In the genomic region with DNA sequence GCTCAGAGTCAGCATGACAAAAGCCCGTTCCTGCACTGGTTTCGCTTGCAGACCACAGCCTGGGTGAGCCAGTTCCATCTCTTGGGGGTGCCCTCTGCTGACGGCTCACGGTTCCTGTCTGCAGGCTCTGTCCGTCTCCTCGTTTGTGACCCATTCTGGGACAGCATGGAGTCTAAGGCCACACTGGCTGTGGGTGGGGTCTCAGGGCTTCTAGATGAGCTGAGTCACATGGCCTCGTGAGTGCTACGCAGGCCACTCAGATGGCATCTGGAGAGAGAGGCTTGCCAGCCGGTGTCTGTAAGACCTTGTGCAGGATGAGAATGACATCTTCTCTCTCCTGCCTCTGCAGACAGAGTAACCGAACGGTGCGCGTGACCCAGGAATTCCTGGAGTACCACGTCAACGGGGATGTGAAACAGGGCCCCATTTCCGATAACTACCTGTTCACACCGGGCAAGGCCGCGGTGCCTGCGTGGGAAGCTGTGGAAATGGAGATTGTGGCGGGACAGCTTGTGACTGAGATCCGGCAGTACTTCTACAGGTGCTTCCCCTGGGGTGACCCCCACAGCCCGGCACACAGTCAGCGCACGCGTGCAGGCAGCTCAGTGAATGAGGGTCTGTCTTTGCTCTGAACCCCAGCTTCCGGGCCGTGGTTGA, we compare ENCODE assay signal across 15 cellular contexts. TPM values are rescaled to one million over a fixed set of nuclear protein-coding genes. Genes with fewer than 3 reads are reported as not detected.
A peak's percentile ranks its signal among the peaks of the same experiment; 100 is the strongest.
DNase-seq lines count a peak whose midpoint lies in the region; ATAC-seq, FAIRE-seq and TF ChIP-seq lines count a peak whose summit lies in the region.
"Had no signal": no experiment of that assay in that cellular context is flagged by ENCODE, and none has a peak within 500 bp of the region (broad histone marks: within the 10 kb centered on the region; RNA-seq: fewer than 3 reads in every experiment).

No MANE protein-coding gene starts in this region.

- H3K4me1 ChIP-seq in K562 (replicated peaks in 1 of 2; ENCODE audit: control insufficient read depth in 2 of 2, insufficient read depth in 2 of 2, low read length in 2 of 2), result peaks cover 0 to under 1% of the 10 kb centered on the region in 2 experiments; a peak in 1 of 5 replicates
- H3K4me1 ChIP-seq: lower lobe of right lung had no signal

- TF ChIP-seq RAD21 in K562 (CRISPR knock-in tag; conservative IDR thresholded peaks at IDR 0.05 in 1 of 2, IDR thresholded peaks at IDR 0.05 in 1 of 2), result no peak

- H3K4me2 ChIP-seq in K562 (ENCODE audit: insufficient read depth, low read length), result no peak overlapping the region

- no peak for FAIRE-seq in K562 (lab: Jason Lieb, UNC)

- no peak overlapping the region for H3K4me3 ChIP-seq in K562
- H3K4me3 ChIP-seq: lower lobe of right lung, MG63 had no signal

- H3K27ac ChIP-seq in K562 (ENCODE audit: extremely low read depth, low read depth, low read length), result no peak overlapping the region
- H3K27ac ChIP-seq: HL-60, lower lobe of right lung, RWPE1 had no signal

- intact Hi-C loops in Right ventricle myocardium superior (cut with DNase I) (no loop called here), cardiac septum (cut with DNase I) (no loop called here), K562 (cut with micrococcal nuclease) (no loop called here)

- TF ChIP-seq POLR2A in K562 (conservative IDR thresholded peaks at IDR 0.05), result no peak

- H4K20me1 ChIP-seq in K562 (replicated peaks; ENCODE audit: control insufficient read depth, insufficient read depth, low read length), result 0 out of 2 replicates have a peak, but pooled peaks cover 4% of the 10 kb centered on the region

- 79% methylated on average over 24 of the region's 28 CpGs for whole genome bisulfite sequencing in K562 (ENCODE audit: insufficient coverage, low coverage, missing lambda C conversion rate)

- no peaks in the 10 kb centered on the region for H3K9me1 ChIP-seq in K562 (ENCODE audit: control insufficient read depth, insufficient read depth, low read length)

- peak overlapping the region in 1 of 2 experiments; percentile 65; a peak in 2 of 4 replicates for H3K9ac ChIP-seq in K562 (ENCODE audit: insufficient read depth in 1 of 2, low read depth in 2 of 2, low read length in 2 of 2)

- no TSS peak for BruUV-seq in K562 (replicated peaks; lab: Mats Ljungman, UMichigan)

- no peak overlapping the region for H2AFZ ChIP-seq in K562 (ENCODE audit: low read depth, low read length)

- CTCF ChIA-PET in K562 (lab: Yijun Ruan, JAX; ENCODE audit: low intra/inter-chr PET ratio), result no interaction called here

- POLR2A ChIA-PET in K562 (lab: Yijun Ruan, JAX), result interaction anchor here (0.6 to 1.0 kb wide), 3 partner anchors 65 to 313 kb away, joined by 3 read pairs; a partner anchor contains a TSS

- DNase-seq in Right ventricle myocardium superior (no peak), cardiac septum (ENCODE audit: low spot score) (no peak), K562 (ENCODE audit: extremely low read depth in 1 of 4, low spot score in 3 of 4) (peak in 2 of 4 experiments; percentile 28), iPS-NIHi7 (ENCODE audit: extremely low spot score) (peak; percentile 43), superior temporal gyrus (ENCODE audit: extremely low spot score) (peak; percentile 30), HuH-7.5 (ENCODE audit: low spot score) (no peak), NCI-H748 (lab: John Stamatoyannopoulos, UW; ENCODE audit: unreplicated experiment) (no peak)
- DNase-seq in stimulated activated CD4-positive, alpha-beta T cell treated with anti-CD3 and anti-CD28 coated beads, Interleukin-1b, Interleukin-23, amount 100 ng/mL, for 48 hours, result no peak
- DNase-seq: effector CD8-positive, alpha-beta T cell; lower lobe of right lung; MG63; NCI-H226; T1000 had no signal

- H3K27me3 ChIP-seq in K562 (ENCODE audit: control insufficient read depth in 2 of 2, insufficient read depth in 2 of 2, low read length in 2 of 2), result no peaks in the 10 kb centered on the region; a peak in 1 of 5 replicates
- H3K27me3 ChIP-seq: MG63 had no signal

- no peaks in the 10 kb centered on the region for H3K79me2 ChIP-seq in K562 (ENCODE audit: control insufficient read depth, insufficient read depth, low read length)

- ATAC-seq in Right ventricle myocardium superior (ENCODE audit: poor library complexity), result peak; percentile 65
- peak; percentile 65 for ATAC-seq in K562
- ATAC-seq: lower lobe of right lung had no signal

- TF ChIP-seq EP300 in K562 (IDR thresholded peaks at IDR 0.05; ENCODE audit: low read length), result no peak

- peaks cover 3% of the 10 kb centered on the region; the same call in 1 of the 3 replicates for H3K36me3 ChIP-seq in K562 (ENCODE audit: control insufficient read depth, insufficient read depth, low read length)
- H3K36me3 ChIP-seq: MG63 had no signal

- TF ChIP-seq CTCF in K562 (IDR thresholded peaks at IDR 0.05 in 2 of 3, conservative IDR thresholded peaks at IDR 0.05 in 1 of 3; ENCODE audit: insufficient read depth in 2 of 3, low read depth in 1 of 3, low read length in 3 of 3), result peak; percentile 22 to 30 (median 26); a peak in 3 of 6 replicates

- in situ Hi-C loops in K562 (cut with MboI), result no loop called here

- no peaks in the 10 kb centered on the region for H3K9me3 ChIP-seq in K562 (replicated peaks; ENCODE audit: control insufficient read depth, insufficient read depth, low read depth, low read length)
- H3K9me3 ChIP-seq: MG63 had no signal

TF ChIP-seq in K562, 482 proteins besides CTCF, POLR2A, EP300 and RAD21 (continues in another document):
- TF ChIP-seq ZNF584 (CRISPR knock-in tag; IDR thresholded peaks at IDR 0.05; ENCODE audit: low read depth) (no peak), CHD2 (IDR thresholded peaks at IDR 0.05; ENCODE audit: low read depth, low read length) (no peak), HDGF (IDR thresholded peaks at IDR 0.05) (no peak)
- TF ChIP-seq, protein P1, sequence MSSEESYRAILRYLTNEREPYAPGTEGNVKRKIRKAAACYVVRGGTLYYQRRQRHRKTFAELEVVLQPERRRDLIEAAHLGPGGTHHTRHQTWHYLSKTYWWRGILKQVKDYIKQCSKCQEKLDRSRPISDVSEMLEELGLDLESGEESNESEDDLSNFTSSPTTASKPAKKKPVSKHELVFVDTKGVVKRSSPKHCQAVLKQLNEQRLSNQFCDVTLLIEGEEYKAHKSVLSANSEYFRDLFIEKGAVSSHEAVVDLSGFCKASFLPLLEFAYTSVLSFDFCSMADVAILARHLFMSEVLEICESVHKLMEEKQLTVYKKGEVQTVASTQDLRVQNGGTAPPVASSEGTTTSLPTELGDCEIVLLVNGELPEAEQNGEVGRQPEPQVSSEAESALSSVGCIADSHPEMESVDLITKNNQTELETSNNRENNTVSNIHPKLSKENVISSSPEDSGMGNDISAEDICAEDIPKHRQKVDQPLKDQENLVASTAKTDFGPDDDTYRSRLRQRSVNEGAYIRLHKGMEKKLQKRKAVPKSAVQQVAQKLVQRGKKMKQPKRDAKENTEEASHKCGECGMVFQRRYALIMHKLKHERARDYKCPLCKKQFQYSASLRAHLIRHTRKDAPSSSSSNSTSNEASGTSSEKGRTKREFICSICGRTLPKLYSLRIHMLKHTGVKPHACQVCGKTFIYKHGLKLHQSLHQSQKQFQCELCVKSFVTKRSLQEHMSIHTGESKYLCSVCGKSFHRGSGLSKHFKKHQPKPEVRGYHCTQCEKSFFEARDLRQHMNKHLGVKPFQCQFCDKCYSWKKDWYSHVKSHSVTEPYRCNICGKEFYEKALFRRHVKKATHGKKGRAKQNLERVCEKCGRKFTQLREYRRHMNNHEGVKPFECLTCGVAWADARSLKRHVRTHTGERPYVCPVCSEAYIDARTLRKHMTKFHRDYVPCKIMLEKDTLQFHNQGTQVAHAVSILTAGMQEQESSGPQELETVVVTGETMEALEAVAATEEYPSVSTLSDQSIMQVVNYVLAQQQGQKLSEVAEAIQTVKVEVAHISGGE (CRISPR knock-in tag; IDR thresholded peaks at IDR 0.05), result no peak

RNA-seq across cellular contexts. Expression of a gene that starts 31.6 kb away (rescaled TPM):
- total RNA-seq in Right ventricle myocardium superior (219 TPM), cardiac septum (262 TPM), K562 (2014; rRNA removed) (147 and 234 TPM in 2 replicates), K562 (2014; rRNA removed; fragmentation: Illumina TruSeq; extraction: Trizol) (151 and 173 TPM in 2 replicates), K562 (2015; rRNA removed; fragmentation: Illumina TruSeq; extraction: Trizol) (163 and 171 TPM in 2 replicates), K562 (2021) (257 and 270 TPM in 2 replicates)
- 15.5 and 27.2 TPM in 2 replicates for total RNA-seq in K562 (2011; cell fraction: chromatin; rRNA removed; ENCODE audit: low replicate concordance)
- 14.7 and 15.3 TPM in 2 replicates for total RNA-seq in K562 (2011; cell fraction: nucleolus; rRNA removed)
- total RNA-seq in K562 (2011; cell fraction: nucleoplasm; rRNA removed), result 23.0 and 24.2 TPM in 2 replicates
- polyA plus RNA-seq in K562 (2011; rRNA removed) (123 and 143 TPM in 2 replicates), K562 (2014; fragmentation: Illumina TruSeq; extraction: Trizol) (185 and 221 TPM in 2 replicates), K562 (2014; fragmentation: Nextera tagmentation; extraction: Ambion mirVana) (10 to 100 TPM; 46.0 to 59.9 TPM), K562 (2014; rRNA removed) (251 and 255 TPM in 2 replicates)
- polyA plus RNA-seq in K562 (2011; cell fraction: cytosol; rRNA removed), result 93.5 and 146 TPM in 2 replicates
- 74.4 and 83.5 TPM in 2 replicates for polyA plus RNA-seq in K562 (2011; cell fraction: nucleus; rRNA removed)
- 285 and 344 TPM in 2 replicates for polyA plus RNA-seq in K562 (2012)
- 49.7 and 58.2 TPM in 2 replicates for polyA minus RNA-seq in K562 (2011; rRNA and poly(A)+ RNA removed)
- polyA minus RNA-seq in K562 (2011; cell fraction: cytosol; rRNA and poly(A)+ RNA removed), result 37.6 and 63.5 TPM in 2 replicates
- 13.9 and 29.2 TPM in 2 replicates for polyA minus RNA-seq in K562 (2011; cell fraction: nucleus; rRNA and poly(A)+ RNA removed)

RNA-seq across cellular contexts. Expression of a gene that starts 33.9 kb away (rescaled TPM):
- total RNA-seq in Right ventricle myocardium superior (17.3 TPM), cardiac septum (18.6 TPM), K562 (2014; rRNA removed) (5.3 and 6.0 TPM in 2 replicates), K562 (2014; rRNA removed; fragmentation: Illumina TruSeq; extraction: Trizol) (1.7 TPM in 2 replicates), K562 (2015; rRNA removed; fragmentation: Illumina TruSeq; extraction: Trizol) (3.8 and 4.1 TPM in 2 replicates), K562 (2021) (8.5 and 8.8 TPM in 2 replicates)
- total RNA-seq in K562 (2011; cell fraction: chromatin; rRNA removed; ENCODE audit: low replicate concordance), result 7.7 and 16.2 TPM in 2 replicates
- total RNA-seq in K562 (2011; cell fraction: nucleolus; rRNA removed), result 17.6 and 18.3 TPM in 2 replicates
- total RNA-seq in K562 (2011; cell fraction: nucleoplasm; rRNA removed), result 12.6 TPM in 2 replicates
- polyA plus RNA-seq in K562 (2011; rRNA removed) (2.5 and 3.7 TPM in 2 replicates), K562 (2014; fragmentation: Illumina TruSeq; extraction: Trizol) (3.7 and 4.8 TPM in 2 replicates), K562 (2014; fragmentation: Nextera tagmentation; extraction: Ambion mirVana) (under 1 TPM; 0.21 to 0.27 TPM), K562 (2014; rRNA removed) (4.2 and 4.9 TPM in 2 replicates)
- 3.8 and 8.3 TPM in 2 replicates for polyA plus RNA-seq in K562 (2011; cell fraction: cytosol; rRNA removed)
- polyA plus RNA-seq in K562 (2011; cell fraction: nucleus; rRNA removed), result 8.0 and 12.5 TPM in 2 replicates
- 5.9 and 18.3 TPM in 2 replicates for polyA plus RNA-seq in K562 (2012)
- 2.5 and 3.6 TPM in 2 replicates for polyA minus RNA-seq in K562 (2011; rRNA and poly(A)+ RNA removed)
- polyA minus RNA-seq in K562 (2011; cell fraction: cytosol; rRNA and poly(A)+ RNA removed), result 6.9 and 13.0 TPM in 2 replicates
- 5.7 and 6.0 TPM in 2 replicates for polyA minus RNA-seq in K562 (2011; cell fraction: nucleus; rRNA and poly(A)+ RNA removed)

Comparison
In these comparisons a context has a peak if more than half of its experiments do, and no peak if none do; other contexts are left out.
1. DNase-seq: peak in iPS-NIHi7 (single experiment) and superior temporal gyrus (single experiment); none in Right ventricle myocardium superior (single experiment), cardiac septum (single experiment), stimulated activated CD4-positive, alpha-beta T cell treated with anti-CD3 and anti-CD28 coated beads, Interleukin-1b, Interleukin-23, amount 100 ng/mL, for 48 hours (single experiment), HuH-7.5 (single experiment) and NCI-H748 (single experiment).